Comparison of ENCODE assay signal across 1 cellular context in the genomic region with DNA sequence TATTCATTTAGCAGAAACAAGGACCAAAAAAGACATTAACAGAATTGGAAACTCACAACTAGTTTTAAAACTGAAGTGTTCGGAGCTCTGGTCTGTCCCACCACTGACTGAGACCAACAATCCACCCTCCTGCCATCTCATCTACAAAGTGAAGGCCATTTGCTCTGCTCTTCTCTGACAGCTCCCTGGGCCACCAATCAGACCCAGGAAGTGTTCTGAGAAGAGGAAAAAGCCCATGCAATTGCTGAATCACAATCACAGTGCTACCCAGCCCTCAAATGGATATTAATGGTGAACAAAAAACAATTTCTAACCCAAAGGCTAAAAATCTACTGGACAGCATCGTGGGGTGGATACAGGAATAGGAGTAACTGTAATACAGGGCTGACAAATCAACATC.
TF ChIP-seq lines count a peak whose summit lies in the region.

No MANE protein-coding gene starts in this region.

TF ChIP-seq in H1, 55 proteins besides CTCF, POLR2A, EP300 and RAD21:
- no peak for TF ChIP-seq KDM4A (IDR thresholded peaks at IDR 0.05; ENCODE audit: low read depth, low read length, severe bottlenecking)
- TF ChIP-seq SAP30 (IDR thresholded peaks at IDR 0.05; ENCODE audit: insufficient read depth, insufficient replicate concordance, low read length), result no peak
- TF ChIP-seq KDM5A (IDR thresholded peaks at IDR 0.05; ENCODE audit: low read length), result no peak
- TF ChIP-seq CBX8 (IDR thresholded peaks at IDR 0.05; ENCODE audit: borderline replicate concordance, low read depth, low read length), result no peak
- no peak for TF ChIP-seq EZH2 (IDR thresholded peaks at IDR 0.05; ENCODE audit: low read depth, low read length, severe bottlenecking)
- TF ChIP-seq TAF7 (optimal IDR thresholded peaks at IDR 0.05; ENCODE audit: borderline replicate concordance, low read depth, low read length), result no peak
- no peak for TF ChIP-seq RBBP5 (IDR thresholded peaks at IDR 0.05; ENCODE audit: borderline replicate concordance, low read depth, low read length)
- TF ChIP-seq YY1 (IDR thresholded peaks at IDR 0.05; ENCODE audit: low read depth, low read length), result no peak
- no peak for TF ChIP-seq EGR1 (IDR thresholded peaks at IDR 0.05; ENCODE audit: borderline replicate concordance, low read depth, low read length)
- no peak for TF ChIP-seq JUND (IDR thresholded peaks at IDR 0.05; ENCODE audit: low read length)
- TF ChIP-seq POU5F1 (IDR thresholded peaks at IDR 0.05; ENCODE audit: low read depth, low read length), result no peak
- no peak for TF ChIP-seq ATF3 (IDR thresholded peaks at IDR 0.05; ENCODE audit: insufficient read depth, low read depth, low read length)
- no peak for TF ChIP-seq BACH1 (IDR thresholded peaks at IDR 0.05; ENCODE audit: low read length)
